In the genomic region with DNA sequence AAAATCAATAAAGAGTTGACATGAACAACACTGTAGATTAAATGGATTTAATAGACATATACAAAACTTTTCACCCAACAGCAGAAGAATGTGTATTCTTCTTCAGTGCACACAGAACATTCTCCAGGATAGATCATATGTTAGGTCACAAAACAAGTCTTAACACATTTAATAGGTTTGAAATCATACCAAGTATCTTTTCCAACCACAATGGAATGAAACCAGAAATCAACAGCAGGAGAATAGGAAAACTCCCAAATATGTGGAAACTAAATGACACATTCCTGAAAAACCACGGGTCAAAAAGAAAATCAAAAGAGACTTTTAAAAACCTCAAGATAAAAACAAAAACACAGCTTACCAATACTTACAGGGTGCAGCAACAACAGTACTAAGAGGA, we compare ENCODE assay signal across 21 cellular contexts.
DNase-seq lines count a peak whose midpoint lies in the region; FAIRE-seq and TF ChIP-seq lines count a peak whose summit lies in the region.
"Had no signal": no experiment of that assay in that cellular context is flagged by ENCODE, and none has a peak within 500 bp of the region (broad histone marks: within the 10 kb centered on the region; RNA-seq: fewer than 3 reads in every experiment).

No MANE protein-coding gene starts in this region.

- TF ChIP-seq CTCF in astrocyte (IDR thresholded peaks at IDR 0.05; ENCODE audit: insufficient read depth, low read depth, low read length) (no peak), fibroblast of mammary gland (conservative IDR thresholded peaks at IDR 0.05; ENCODE audit: control insufficient read depth, insufficient read depth, low read depth, low read length) (no peak)

- peaks cover 16% of the 10 kb centered on the region for H3K4me1 Mint-ChIP-seq in astrocyte (ENCODE audit: low read depth, unreplicated experiment)
- H3K4me1 Mint-ChIP-seq: activated CD4-positive, alpha-beta T cell treated with anti-CD3 and anti-CD28 coated beads, Interleukin-2, amount 10 ng/mL, durations not matched to agents 7 days and 5 days; stimulated activated naive CD8-positive, alpha-beta T cell treated with anti-CD3 and anti-CD28 coated beads, Interleukin-15, amount 100 ng/mL, for 72 hours had no signal

- H4K91ac ChIP-seq in trophoblast cell (ENCODE audit: low read depth, low read length), result no peak overlapping the region

- no peaks in the 10 kb centered on the region for H3K36me3 Mint-ChIP-seq in astrocyte (ENCODE audit: low read depth, unreplicated experiment)

- no peak overlapping the region for H3K4me3 ChIP-seq in astrocyte (ENCODE audit: insufficient read depth, low read depth, low read length)
- no peak overlapping the region for H3K4me3 ChIP-seq in fibroblast of mammary gland (ENCODE audit: control insufficient read depth, low read depth, low read length)
- no peak overlapping the region for H3K4me3 ChIP-seq in trophoblast cell (ENCODE audit: low read depth, low read length)
- H3K4me3 ChIP-seq: body of pancreas, K562, upper lobe of right lung had no signal

- H2AFZ ChIP-seq in astrocyte (ENCODE audit: low read depth, low read length) (no peak overlapping the region), trophoblast cell (ENCODE audit: insufficient read depth, low read length, poor library complexity) (no peak overlapping the region)

- H3K79me1 ChIP-seq in trophoblast cell (ENCODE audit: low read length), result no peaks in the 10 kb centered on the region

- H3K9me3 ChIP-seq in astrocyte (ENCODE audit: insufficient read depth, low read depth, low read length) (no peaks in the 10 kb centered on the region), trophoblast cell (ENCODE audit: insufficient read depth, low read depth, low read length) (peaks cover 1% of the 10 kb centered on the region)
- H3K9me3 ChIP-seq: body of pancreas, upper lobe of right lung had no signal

- no peak overlapping the region for H4K8ac ChIP-seq in trophoblast cell (ENCODE audit: low read depth, low read length)

- WGBS in trophoblast cell (ENCODE audit: extremely low coverage, insufficient coverage, insufficient read length), result no CpG with 5 or more reads among the region's 1 CpG

- no peak overlapping the region for H3K23ac ChIP-seq in trophoblast cell (ENCODE audit: low read length)

- peaks cover 18% of the 10 kb centered on the region for H3K9me3 Mint-ChIP-seq in astrocyte (ENCODE audit: unreplicated experiment)

- no peak overlapping the region for H3K4me2 ChIP-seq in astrocyte (ENCODE audit: low read length)
- H3K4me2 ChIP-seq in trophoblast cell (ENCODE audit: low read length), result no peak overlapping the region

- no peaks in the 10 kb centered on the region for H4K20me1 ChIP-seq in astrocyte (ENCODE audit: insufficient read depth, low read length)

- peak; percentile 68 for DNase-seq in HCEC 1CT
- DNase-seq in astrocyte (ENCODE audit: low read depth), result peak; percentile 73
- DNase-seq in fibroblast of mammary gland (ENCODE audit: low read depth), result peak; percentile 40
- DNase-seq in renal cortical epithelial cell (ENCODE audit: low read depth), result peak; percentile 45
- no peak for DNase-seq in SIG-M5 (lab: John Stamatoyannopoulos, UW)
- DNase-seq in GOT3 (lab: John Stamatoyannopoulos, UW), result no peak
- no peak for DNase-seq in posterior vena cava (ENCODE audit: low spot score)
- no peak for DNase-seq in trophoblast cell
- DNase-seq: activated CD4-positive, alpha-beta T cell treated with anti-CD3 and anti-CD28 coated beads, Interleukin-2, amount 10 ng/mL, durations not matched to agents 7 days and 5 days; body of pancreas; DMS79; hypothalamus; left cardiac atrium; midbrain; NCI-H1105 treated with DMSO at 0.1 percent for 48 hours; right cardiac atrium; stimulated activated naive CD8-positive, alpha-beta T cell treated with anti-CD3 and anti-CD28 coated beads, Interleukin-15, amount 100 ng/mL, for 72 hours; upper lobe of right lung had no signal

- H3K27me3 ChIP-seq in astrocyte (ENCODE audit: insufficient read depth, low read length) (no peaks in the 10 kb centered on the region), trophoblast cell (ENCODE audit: insufficient read depth, low read length) (no peaks in the 10 kb centered on the region)
- H3K27me3 ChIP-seq: body of pancreas, upper lobe of right lung had no signal

- no peak overlapping the region for H2BK120ac ChIP-seq in trophoblast cell (ENCODE audit: insufficient read depth, low read length, poor library complexity)

- peak overlapping the region; percentile 81 for H3K27ac Mint-ChIP-seq in astrocyte (ENCODE audit: unreplicated experiment)
- H3K27ac Mint-ChIP-seq: activated CD4-positive, alpha-beta T cell treated with anti-CD3 and anti-CD28 coated beads, Interleukin-2, amount 10 ng/mL, durations not matched to agents 7 days and 5 days; stimulated activated naive CD8-positive, alpha-beta T cell treated with anti-CD3 and anti-CD28 coated beads, Interleukin-15, amount 100 ng/mL, for 72 hours had no signal

- H3K79me2 ChIP-seq in astrocyte (ENCODE audit: insufficient read depth, low read length), result no peaks in the 10 kb centered on the region
- no peaks in the 10 kb centered on the region for H3K79me2 ChIP-seq in trophoblast cell (ENCODE audit: control insufficient read depth, insufficient read depth, low read length, poor library complexity)

- H2BK12ac ChIP-seq in trophoblast cell (ENCODE audit: low read length), result no peak overlapping the region

- no peak overlapping the region for H2AK5ac ChIP-seq in trophoblast cell (ENCODE audit: low read length)

- peaks cover 6% of the 10 kb centered on the region for H3K4me1 ChIP-seq in astrocyte (ENCODE audit: insufficient read depth, low read length)
- H3K4me1 ChIP-seq in trophoblast cell (ENCODE audit: control insufficient read depth in 1 of 2, insufficient read depth in 2 of 2, low read length in 2 of 2), result no peaks in the 10 kb centered on the region
- H3K4me1 ChIP-seq: body of pancreas, upper lobe of right lung had no signal

- H4K12ac ChIP-seq in trophoblast cell (ENCODE audit: low read depth, low read length), result no peak overlapping the region

- no peak overlapping the region for H3K9ac ChIP-seq in astrocyte (ENCODE audit: low read length)
- no peak overlapping the region for H3K9ac ChIP-seq in trophoblast cell (ENCODE audit: low read length)

- H3K4ac ChIP-seq in trophoblast cell (ENCODE audit: low read depth, low read length), result no peak overlapping the region

- no peak overlapping the region for H3K18ac ChIP-seq in trophoblast cell (ENCODE audit: low read length)

- no peaks in the 10 kb centered on the region for H3K27me3 Mint-ChIP-seq in astrocyte (ENCODE audit: low read depth, unreplicated experiment)
- H3K27me3 Mint-ChIP-seq: activated CD4-positive, alpha-beta T cell treated with anti-CD3 and anti-CD28 coated beads, Interleukin-2, amount 10 ng/mL, durations not matched to agents 7 days and 5 days; stimulated activated naive CD8-positive, alpha-beta T cell treated with anti-CD3 and anti-CD28 coated beads, Interleukin-15, amount 100 ng/mL, for 72 hours had no signal

- no peak overlapping the region for H3K4me3 Mint-ChIP-seq in astrocyte (ENCODE audit: unreplicated experiment)
- H3K4me3 Mint-ChIP-seq: activated CD4-positive, alpha-beta T cell treated with anti-CD3 and anti-CD28 coated beads, Interleukin-2, amount 10 ng/mL, durations not matched to agents 7 days and 5 days; stimulated activated naive CD8-positive, alpha-beta T cell treated with anti-CD3 and anti-CD28 coated beads, Interleukin-15, amount 100 ng/mL, for 72 hours had no signal

- H2BK5ac ChIP-seq in trophoblast cell (ENCODE audit: low read depth, low read length, poor library complexity), result no peak overlapping the region

- no peak overlapping the region for H3K14ac ChIP-seq in trophoblast cell (ENCODE audit: low read length)

- intact Hi-C loops in posterior vena cava (cut with DNase I), result no loop called here

- peak; percentile 84 for FAIRE-seq in astrocyte (lab: Jason Lieb, UNC)
- FAIRE-seq: K562, RCC 7860 had no signal

- no peak overlapping the region for H3K27ac ChIP-seq in astrocyte (ENCODE audit: low read depth, low read length)
- H3K27ac ChIP-seq in trophoblast cell (ENCODE audit: low read depth, low read length), result no peak overlapping the region
- H3K27ac ChIP-seq: body of pancreas, C4-2B, upper lobe of right lung had no signal

- H3K36me3 ChIP-seq in astrocyte (ENCODE audit: insufficient read depth, low read length) (no peaks in the 10 kb centered on the region), trophoblast cell (ENCODE audit: control insufficient read depth in 1 of 2, insufficient read depth in 2 of 2, low read length in 2 of 2) (no peaks in the 10 kb centered on the region)
- H3K36me3 ChIP-seq: upper lobe of right lung had no signal

Comparison
In these comparisons a context has a peak if more than half of its experiments do, and no peak if none do; other contexts are left out.
1. DNase-seq: peak in HCEC 1CT (single experiment), astrocyte (single experiment), fibroblast of mammary gland (single experiment) and renal cortical epithelial cell (single experiment); none in SIG-M5 (single experiment), GOT3 (single experiment), posterior vena cava (single experiment) and trophoblast cell (0 of 2).